ENCODE assay signal across 1 cellular context in the genomic region with DNA sequence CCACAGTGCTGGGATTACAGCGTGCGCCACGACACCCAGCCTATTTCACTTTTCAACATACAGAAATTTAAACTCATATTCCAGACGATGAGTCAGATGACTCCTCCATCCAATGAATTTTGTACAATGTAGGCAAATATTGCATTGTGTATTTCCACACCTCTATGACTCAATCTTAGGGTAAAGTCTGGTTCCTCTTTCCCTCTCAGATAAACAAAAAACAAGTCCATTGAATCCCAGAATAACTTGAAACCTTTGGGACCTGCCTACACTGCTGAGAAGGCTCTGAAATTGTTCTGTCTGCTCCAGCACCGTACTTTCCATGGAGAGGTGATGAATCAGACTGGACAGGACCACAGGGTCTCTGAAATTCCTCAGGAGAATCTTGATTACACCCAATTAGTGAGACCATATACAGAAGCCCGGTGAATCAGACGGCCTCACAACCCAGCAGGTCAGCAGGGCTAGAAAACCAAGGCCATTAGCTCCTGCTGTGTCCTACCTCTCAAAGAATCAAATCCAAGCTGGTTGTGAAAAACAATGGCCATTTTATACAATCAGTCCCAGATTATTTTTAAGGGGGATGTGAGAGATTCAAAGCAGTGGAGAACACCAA.
TF ChIP-seq lines count a peak whose summit lies in the region.

No MANE protein-coding gene starts in this region.

TF ChIP-seq in SK-N-SH treated with all-trans-retinoic acid at 6 μM for 48 hours, 23 proteins besides CTCF, POLR2A, EP300 and RAD21 (continued from another document):
- TF ChIP-seq, protein P1, sequence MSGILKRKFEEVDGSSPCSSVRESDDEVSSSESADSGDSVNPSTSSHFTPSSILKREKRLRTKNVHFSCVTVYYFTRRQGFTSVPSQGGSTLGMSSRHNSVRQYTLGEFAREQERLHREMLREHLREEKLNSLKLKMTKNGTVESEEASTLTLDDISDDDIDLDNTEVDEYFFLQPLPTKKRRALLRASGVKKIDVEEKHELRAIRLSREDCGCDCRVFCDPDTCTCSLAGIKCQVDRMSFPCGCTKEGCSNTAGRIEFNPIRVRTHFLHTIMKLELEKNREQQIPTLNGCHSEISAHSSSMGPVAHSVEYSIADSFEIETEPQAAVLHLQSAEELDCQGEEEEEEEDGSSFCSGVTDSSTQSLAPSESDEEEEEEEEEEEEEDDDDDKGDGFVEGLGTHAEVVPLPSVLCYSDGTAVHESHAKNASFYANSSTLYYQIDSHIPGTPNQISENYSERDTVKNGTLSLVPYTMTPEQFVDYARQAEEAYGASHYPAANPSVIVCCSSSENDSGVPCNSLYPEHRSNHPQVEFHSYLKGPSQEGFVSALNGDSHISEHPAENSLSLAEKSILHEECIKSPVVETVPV (CRISPR knock-in tag; IDR thresholded peaks at IDR 0.05) = no peak
